13 cellular contexts compared by ENCODE assay signal in the genomic region with DNA sequence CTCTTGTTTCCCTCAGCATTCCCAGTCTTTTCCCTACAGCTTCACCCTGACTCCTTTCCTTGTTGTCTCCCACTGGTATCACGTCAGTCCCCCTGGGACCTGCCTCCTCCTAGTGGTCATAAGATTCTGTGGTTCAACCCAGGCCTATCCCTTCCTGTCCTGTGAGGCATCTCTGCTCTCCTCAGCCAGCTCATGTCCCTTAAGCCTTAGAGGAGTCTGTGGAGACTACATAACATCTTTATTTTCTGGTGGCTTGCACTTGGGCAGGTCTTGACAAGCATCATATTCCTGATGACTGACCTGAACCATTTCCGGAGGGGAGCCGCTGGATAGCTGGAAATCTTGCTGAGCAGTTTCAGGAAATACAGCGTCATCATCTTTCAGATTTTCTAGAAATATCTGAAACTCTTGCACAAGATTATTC. TPM values are rescaled to one million over a fixed set of nuclear protein-coding genes. Genes with fewer than 3 reads are reported as not detected.
DNase-seq lines count a peak whose midpoint lies in the region; ATAC-seq, FAIRE-seq and TF ChIP-seq lines count a peak whose summit lies in the region.
"Had no signal": no experiment of that assay in that cellular context is flagged by ENCODE, and none has a peak within 500 bp of the region (broad histone marks: within the 10 kb centered on the region; RNA-seq: fewer than 3 reads in every experiment).

No MANE protein-coding gene starts in this region.

- ATAC-seq in K562 (peak; percentile 77), HG03025 (IDR thresholded peaks at IDR 0.05; ENCODE audit: low FRiP score, unreplicated experiment) (no peak), GM21717 (IDR thresholded peaks at IDR 0.05; ENCODE audit: unreplicated experiment) (no peak)

- no peaks in the 10 kb centered on the region; the same call in 1 of the 2 replicates for H4K20me1 ChIP-seq in K562 (replicated peaks; ENCODE audit: control insufficient read depth, insufficient read depth, low read length)
- H4K20me1 ChIP-seq in keratinocyte (ENCODE audit: control insufficient read depth, extremely low read depth, insufficient read depth, low read length) = no peaks in the 10 kb centered on the region

- in situ Hi-C loops in K562 (cut with MboI) = no loop called here

- no peaks in the 10 kb centered on the region for H3K79me2 ChIP-seq in K562 (ENCODE audit: control insufficient read depth, insufficient read depth, low read length)
- no peaks in the 10 kb centered on the region for H3K79me2 ChIP-seq in keratinocyte (ENCODE audit: control insufficient read depth, insufficient read depth, low read length)

- FAIRE-seq in K562 (lab: Jason Lieb, UNC) = peak; percentile 65
- peak; percentile 84 for FAIRE-seq in keratinocyte (lab: Jason Lieb, UNC)
- FAIRE-seq: RCC 7860 had no signal

- no peak for TF ChIP-seq POLR2A in K562 (conservative IDR thresholded peaks at IDR 0.05)

- H3K9me3 ChIP-seq in K562 (replicated peaks; ENCODE audit: control insufficient read depth, insufficient read depth, low read depth, low read length) (no peaks in the 10 kb centered on the region), keratinocyte (ENCODE audit: control insufficient read depth, low read depth, low read length) (no peaks in the 10 kb centered on the region)
- H3K9me3 ChIP-seq: prostate gland had no signal

- H3K27ac ChIP-seq in K562 (ENCODE audit: extremely low read depth, low read depth, low read length) (no peak overlapping the region), keratinocyte (ENCODE audit: control insufficient read depth, insufficient read depth, low read length) (peak overlapping the region; percentile 84)
- H3K27ac ChIP-seq: prostate gland, VCaP had no signal

- H3K4me1 ChIP-seq in K562 (replicated peaks in 1 of 2; ENCODE audit: control insufficient read depth in 2 of 2, insufficient read depth in 2 of 2, low read length in 2 of 2) (no peaks in the 10 kb centered on the region), keratinocyte (ENCODE audit: control insufficient read depth, extremely low read depth, insufficient read depth, low read length) (peaks cover 45% of the 10 kb centered on the region)
- H3K4me1 ChIP-seq: prostate gland had no signal

- H3K9me1 ChIP-seq in K562 (ENCODE audit: control insufficient read depth, insufficient read depth, low read length) (no peaks in the 10 kb centered on the region), keratinocyte (ENCODE audit: control insufficient read depth, extremely low read depth, insufficient read depth, low read length) (no peaks in the 10 kb centered on the region)

- 16% methylated on average over 4 of the region's 4 CpGs for WGBS in K562 (ENCODE audit: insufficient coverage, low coverage, missing lambda C conversion rate)

- H3K36me3 ChIP-seq in K562 (ENCODE audit: control insufficient read depth, insufficient read depth, low read length) (no peaks in the 10 kb centered on the region), keratinocyte (ENCODE audit: control insufficient read depth in 2 of 2, extremely low read depth in 1 of 2, insufficient read depth in 2 of 2, low read length in 2 of 2) (no peaks in the 10 kb centered on the region)
- H3K36me3 ChIP-seq: prostate gland had no signal

- POLR2A ChIA-PET in K562 (lab: Yijun Ruan, JAX) = no interaction called here

- H3K9ac ChIP-seq in K562 (ENCODE audit: insufficient read depth in 1 of 2, low read depth in 2 of 2, low read length in 2 of 2) = no peak overlapping the region
- peak overlapping the region; percentile 31 for H3K9ac ChIP-seq in keratinocyte (ENCODE audit: control insufficient read depth, extremely low read depth, insufficient read depth, low read length)

- dilution Hi-C loops in keratinocyte (cut with MboI; ENCODE audit: extremely low pct_ligation_motif_present, low sequenced_read_pairs) = no loop called here

- no TSS peak for BruUV-seq in K562 (replicated peaks; lab: Mats Ljungman, UMichigan)

- CTCF ChIA-PET in K562 (lab: Yijun Ruan, JAX; ENCODE audit: low intra/inter-chr PET ratio) = no interaction called here

- no peak for TF ChIP-seq EP300 in K562 (IDR thresholded peaks at IDR 0.05; ENCODE audit: low read length)

- peak; percentile 13 to 53; a peak in 2 of 4 replicates for TF ChIP-seq RAD21 in K562 (CRISPR knock-in tag; conservative IDR thresholded peaks at IDR 0.05 in 1 of 2, IDR thresholded peaks at IDR 0.05 in 1 of 2)

- intact Hi-C loops in K562 (cut with micrococcal nuclease) = loop anchor here (5.0 kb wide), 1 partner anchor 64 kb away; no protein-coding TSS in a partner anchor

- no peak overlapping the region for H3K4me2 ChIP-seq in K562 (ENCODE audit: insufficient read depth, low read length)
- peak overlapping the region; percentile 53 for H3K4me2 ChIP-seq in keratinocyte (ENCODE audit: control insufficient read depth, extremely low read depth, insufficient read depth, low read depth, low read length)

- H3K27me3 ChIP-seq in K562 (ENCODE audit: control insufficient read depth in 2 of 2, insufficient read depth in 2 of 2, low read length in 2 of 2) (no peaks in the 10 kb centered on the region), keratinocyte (ENCODE audit: control insufficient read depth, extremely low read depth, insufficient read depth, low read length) (no peaks in the 10 kb centered on the region)

- no peak overlapping the region for H3K4me3 ChIP-seq in K562
- H3K4me3 ChIP-seq in keratinocyte (ENCODE audit: control insufficient read depth in 2 of 3, extremely low read depth in 1 of 3, insufficient read depth in 2 of 3, low read depth in 1 of 3, low read length in 3 of 3) = no peak overlapping the region
- H3K4me3 ChIP-seq: prostate gland had no signal

- peak; percentile 32 to 47 (median 37); a peak in 3 of 6 replicates for TF ChIP-seq CTCF in K562 (IDR thresholded peaks at IDR 0.05 in 2 of 3, conservative IDR thresholded peaks at IDR 0.05 in 1 of 3; ENCODE audit: insufficient read depth in 2 of 3, low read depth in 1 of 3, low read length in 3 of 3)
- TF ChIP-seq CTCF in keratinocyte (optimal IDR thresholded peaks at IDR 0.05 in 1 of 3, IDR thresholded peaks at IDR 0.05 in 1 of 3, conservative IDR thresholded peaks at IDR 0.05 in 1 of 3; ENCODE audit: extremely low read depth in 1 of 3, insufficient read depth in 2 of 3, low read length in 3 of 3) = peak; percentile 24 to 52 (median 43)

- DNase-seq in COLO829 (ENCODE audit: low spot score) = peak; percentile 12
- peak; percentile 76 for DNase-seq in HPDE6-E6E7 (ENCODE audit: extremely low spot score)
- peak in 2 of 4 experiments; percentile 19 to 20 for DNase-seq in K562 (ENCODE audit: extremely low read depth in 1 of 4, low spot score in 3 of 4)
- DNase-seq in keratinocyte (ENCODE audit: low read depth, low spot score) = peak; percentile 93
- no peak for DNase-seq in activated naive CD4-positive, alpha-beta T cell treated with Interleukin-2 at 50 U/mL for 16 hours
- DNase-seq in effector CD8-positive, alpha-beta T cell (lab: John Stamatoyannopoulos, UW) = no peak

- no peak overlapping the region for H2AFZ ChIP-seq in K562 (ENCODE audit: low read depth, low read length)
- H2AFZ ChIP-seq in keratinocyte (ENCODE audit: control insufficient read depth, low read length) = peak overlapping the region; percentile 58

RNA-seq across cellular contexts. Expression of gene C12orf71, which starts 0.7 kb away (rescaled TPM):
- not detected in 2 replicates for total RNA-seq in K562 (2011; cell fraction: chromatin; rRNA removed; ENCODE audit: low replicate concordance)
- total RNA-seq in K562 (2011; cell fraction: nucleolus; rRNA removed) = not detected in 2 replicates
- total RNA-seq in K562 (2011; cell fraction: nucleoplasm; rRNA removed) = not detected in 2 replicates
- total RNA-seq in K562 (2014; rRNA removed) (not detected in 2 replicates), K562 (2014; rRNA removed; fragmentation: Illumina TruSeq; extraction: Trizol) (not detected in 2 replicates), K562 (2015; rRNA removed; fragmentation: Illumina TruSeq; extraction: Trizol) (not detected in 2 replicates), K562 (2021) (not detected in 2 replicates)
- polyA plus RNA-seq in K562 (2011; rRNA removed) (not detected in 2 replicates), K562 (2014; fragmentation: Illumina TruSeq; extraction: Trizol) (not detected in 2 replicates), K562 (2014; fragmentation: Nextera tagmentation; extraction: Ambion mirVana) (not detected), K562 (2014; rRNA removed) (not detected in 2 replicates), keratinocyte (not detected in 3 replicates)
- not detected in 2 replicates for polyA plus RNA-seq in K562 (2011; cell fraction: cytosol; rRNA removed)
- polyA plus RNA-seq in K562 (2011; cell fraction: nucleus; rRNA removed) = not detected in 2 replicates
- polyA plus RNA-seq in K562 (2012) = 0.08 TPM in 1 of 2 replicates, not detected in the other
- not detected in 2 replicates for polyA minus RNA-seq in K562 (2011; rRNA and poly(A)+ RNA removed)
- polyA minus RNA-seq in K562 (2011; cell fraction: cytosol; rRNA and poly(A)+ RNA removed) = not detected in 2 replicates
- polyA minus RNA-seq in K562 (2011; cell fraction: nucleus; rRNA and poly(A)+ RNA removed) = not detected in 2 replicates
- polyA plus RNA-seq in keratinocyte (2011; ENCODE audit: low read depth) = not detected
- not detected in 2 replicates for polyA plus RNA-seq in keratinocyte (2011; cell fraction: cytosol; rRNA removed)
- not detected in 2 replicates for polyA plus RNA-seq in keratinocyte (2011; cell fraction: nucleus; rRNA removed)
- polyA plus RNA-seq in keratinocyte (2012; ENCODE audit: low replicate concordance) = not detected in 2 replicates
- not detected in 3 replicates for polyA minus RNA-seq in keratinocyte
- not detected for polyA minus RNA-seq in keratinocyte (2011; cell fraction: cytosol; rRNA and poly(A)+ RNA removed)
- polyA minus RNA-seq in keratinocyte (2011; cell fraction: nucleus; rRNA and poly(A)+ RNA removed) = not detected in 2 replicates
- total RNA-seq: lower leg skin, prostate gland, temporal lobe had no signal

RNA-seq across cellular contexts. Expression of gene MED21, which starts 59.3 kb away (rescaled TPM):
- total RNA-seq in K562 (2011; cell fraction: chromatin; rRNA removed; ENCODE audit: low replicate concordance) = 25.6 and 49.0 TPM in 2 replicates
- 22.2 and 23.7 TPM in 2 replicates for total RNA-seq in K562 (2011; cell fraction: nucleolus; rRNA removed)
- 30.6 and 49.1 TPM in 2 replicates for total RNA-seq in K562 (2011; cell fraction: nucleoplasm; rRNA removed)
- total RNA-seq in K562 (2014; rRNA removed) = 18.6 and 19.4 TPM in 2 replicates
- total RNA-seq in K562 (2014; rRNA removed; fragmentation: Illumina TruSeq; extraction: Trizol) = 41.5 and 47.2 TPM in 2 replicates
- total RNA-seq in K562 (2015; rRNA removed; fragmentation: Illumina TruSeq; extraction: Trizol) = 33.9 and 38.2 TPM in 2 replicates
- 30.0 and 31.7 TPM in 2 replicates for total RNA-seq in K562 (2021)
- polyA plus RNA-seq in K562 (2011; rRNA removed) = 55.2 and 59.9 TPM in 2 replicates
- polyA plus RNA-seq in K562 (2011; cell fraction: cytosol; rRNA removed) = 15.1 and 20.9 TPM in 2 replicates
- polyA plus RNA-seq in K562 (2011; cell fraction: nucleus; rRNA removed) = 21.9 and 34.3 TPM in 2 replicates
- 25.6 and 31.9 TPM in 2 replicates for polyA plus RNA-seq in K562 (2012)
- 26.4 and 32.7 TPM in 2 replicates for polyA plus RNA-seq in K562 (2014; fragmentation: Illumina TruSeq; extraction: Trizol)
- 10 to 100 TPM; 60.5 to 65.9 TPM for polyA plus RNA-seq in K562 (2014; fragmentation: Nextera tagmentation; extraction: Ambion mirVana)
- 16.3 and 23.3 TPM in 2 replicates for polyA plus RNA-seq in K562 (2014; rRNA removed)
- polyA minus RNA-seq in K562 (2011; rRNA and poly(A)+ RNA removed) = 52.9 and 54.6 TPM in 2 replicates
- 14.9 and 18.9 TPM in 2 replicates for polyA minus RNA-seq in K562 (2011; cell fraction: cytosol; rRNA and poly(A)+ RNA removed)
- polyA minus RNA-seq in K562 (2011; cell fraction: nucleus; rRNA and poly(A)+ RNA removed) = 24.4 and 48.5 TPM in 2 replicates
- polyA plus RNA-seq in keratinocyte = 33.5 to 78.9 TPM (median 70.3 TPM) in 3 replicates
- polyA plus RNA-seq in keratinocyte (2011; ENCODE audit: low read depth) = 11.9 TPM
- 22.6 and 46.6 TPM in 2 replicates for polyA plus RNA-seq in keratinocyte (2011; cell fraction: cytosol; rRNA removed)
- polyA plus RNA-seq in keratinocyte (2011; cell fraction: nucleus; rRNA removed) = 26.1 and 26.8 TPM in 2 replicates
- polyA plus RNA-seq in keratinocyte (2012; ENCODE audit: low replicate concordance) = 32.4 and 43.5 TPM in 2 replicates
- 41.3 to 65.1 TPM (median 58.4 TPM) in 3 replicates for polyA minus RNA-seq in keratinocyte
- 32.2 TPM for polyA minus RNA-seq in keratinocyte (2011; cell fraction: cytosol; rRNA and poly(A)+ RNA removed)
- 24.6 and 43.1 TPM in 2 replicates for polyA minus RNA-seq in keratinocyte (2011; cell fraction: nucleus; rRNA and poly(A)+ RNA removed)

Comparison
In these comparisons a context has a peak if more than half of its experiments do, and no peak if none do; other contexts are left out.
1. DNase-seq: peak in COLO829 (single experiment), HPDE6-E6E7 (single experiment) and keratinocyte (single experiment); none in activated naive CD4-positive, alpha-beta T cell treated with Interleukin-2 at 50 U/mL for 16 hours (single experiment) and effector CD8-positive, alpha-beta T cell (single experiment).